Comparison of ENCODE assay signal across 24 cellular contexts in genomic region chr3:98560911-98561310, GRCh38. TPM values are rescaled to one million over a fixed set of nuclear protein-coding genes. Genes with fewer than 3 reads are reported as not detected.
DNase-seq lines count a peak whose midpoint lies in the region; ATAC-seq, FAIRE-seq and TF ChIP-seq lines count a peak whose summit lies in the region.
"Had no signal": no experiment of that assay in that cellular context is flagged by ENCODE, and none has a peak within 500 bp of the region (broad histone marks: within the 10 kb centered on the region; RNA-seq: fewer than 3 reads in every experiment).

No MANE protein-coding gene starts in this region.

- ATAC-seq in HCT116 (no peak), natural killer cell (no peak)
- ATAC-seq in activated CD8-positive, alpha-beta T cell treated with anti-CD3 and anti-CD28 coated beads for 36 hours, result no peak
- ATAC-seq: foreskin keratinocyte, Right ventricle myocardium inferior had no signal

- H4K91ac ChIP-seq in trophoblast cell (ENCODE audit: low read depth, low read length), result no peak overlapping the region

- H3K79me2 ChIP-seq in HCT116 (ENCODE audit: insufficient read depth, low read length) (no peaks in the 10 kb centered on the region; the same call in none of the 2 replicates), trophoblast cell (ENCODE audit: control insufficient read depth, insufficient read depth, low read length, poor library complexity) (no peaks in the 10 kb centered on the region)

- H3K18ac ChIP-seq in trophoblast cell (ENCODE audit: low read length), result no peak overlapping the region

- no peak for TF ChIP-seq CTCF in HCT116 (IDR thresholded peaks at IDR 0.05 in 2 of 3, conservative IDR thresholded peaks at IDR 0.05 in 1 of 3; ENCODE audit: borderline replicate concordance in 1 of 3, insufficient read depth in 1 of 3, low read depth in 2 of 3, low read length in 2 of 3)
- TF ChIP-seq CTCF in activated CD8-positive, alpha-beta T cell treated with anti-CD3 and anti-CD28 coated beads for 36 hours (IDR thresholded peaks at IDR 0.05), result no peak
- TF ChIP-seq CTCF in natural killer cell (IDR thresholded peaks at IDR 0.05), result no peak
- TF ChIP-seq CTCF in transverse colon (IDR thresholded peaks at IDR 0.05), result no peak

- H3K9me3 ChIP-seq in HCT116 (ENCODE audit: control insufficient read depth in 1 of 2, insufficient read depth in 1 of 2, low read depth in 1 of 2, low read length in 2 of 2), result no peaks in the 10 kb centered on the region
- no peaks in the 10 kb centered on the region for H3K9me3 ChIP-seq in transverse colon
- no peaks in the 10 kb centered on the region for H3K9me3 ChIP-seq in trophoblast cell (ENCODE audit: insufficient read depth, low read depth, low read length)
- H3K9me3 ChIP-seq: BE2C, breast epithelium, spleen, thyroid gland had no signal

- DNase-seq in activated CD4-positive, alpha-beta T cell treated with anti-CD3 and anti-CD28 coated beads, Interleukin-2, amount 10 ng/mL, durations not matched to agents 7 days and 5 days, result no peak
- no peak for DNase-seq in activated CD4-positive, alpha-beta T cell treated with anti-CD3 and anti-CD28 coated beads, Interleukin-2, amount 50 U/mL, for 48 hours
- DNase-seq in HCT116 (ENCODE audit: low read depth, low spot score), result no peak
- no peak for DNase-seq in activated CD8-positive, alpha-beta T cell treated with anti-CD3 and anti-CD28 coated beads for 36 hours
- DNase-seq in natural killer cell, result no peak
- no peak for DNase-seq in transverse colon
- DNase-seq in frontal cortex (ENCODE audit: low spot score in 2 of 2), result no peak
- no peak for DNase-seq in trophoblast cell
- DNase-seq: BE2C, DMS153, foreskin keratinocyte, GF-D8, kidney glomerular epithelial cell, NCI-H187 treated with DMSO at 0.1 percent for 48 hours, NCI-H446, spleen, thyroid gland had no signal

- H3K9me2 ChIP-seq in HCT116 (ENCODE audit: insufficient read depth), result no peaks in the 10 kb centered on the region

- in situ Hi-C loops in transverse colon (cut with MboI; ENCODE audit: low pct_ligation_motif_present in 1 of 4, low pct_unique_long_range_greater_than_20kb in 1 of 4, low sequenced_read_pairs in 3 of 4), result no loop called here

- no peak overlapping the region for H2AFZ ChIP-seq in HCT116 (ENCODE audit: low read depth, low read length, poor library complexity, severe bottlenecking)
- no peak overlapping the region for H2AFZ ChIP-seq in trophoblast cell (ENCODE audit: insufficient read depth, low read length, poor library complexity)
- H2AFZ ChIP-seq: neural progenitor cell had no signal

- H2AK5ac ChIP-seq in trophoblast cell (ENCODE audit: low read length), result no peak overlapping the region

- H3K4me1 ChIP-seq in HCT116 (ENCODE audit: control insufficient read depth in 1 of 2, insufficient read depth in 2 of 2, low read length in 2 of 2) (peaks cover 80 to 85% of the 10 kb centered on the region in 2 experiments), transverse colon (peaks cover 0 to 4% (median 2%) of the 10 kb centered on the region in 4 donors), trophoblast cell (ENCODE audit: control insufficient read depth in 1 of 2, insufficient read depth in 2 of 2, low read length in 2 of 2) (no peaks in the 10 kb centered on the region)
- H3K4me1 ChIP-seq: BE2C, breast epithelium, neural progenitor cell, thyroid gland had no signal

- POLR2A ChIA-PET in activated CD4-positive, alpha-beta T cell treated with anti-CD3 and anti-CD28 coated beads, Interleukin-2, amount 10 ng/mL, durations not matched to agents 7 days and 5 days (lab: Charles Lee), result no interaction called here
- POLR2A ChIA-PET in HCT116 (lab: Charles Lee), result interaction anchor here (1.5 kb wide), 1 partner anchor 23 kb away, joined by 4 read pairs; no protein-coding TSS in a partner anchor
- POLR2A ChIA-PET in activated CD8-positive, alpha-beta T cell treated with anti-CD3 and anti-CD28 coated beads for 36 hours (lab: Charles Lee), result interaction anchor here (1.0 kb wide), 2 partner anchors 19 to 29 kb away, joined by 3 to 5 read pairs; partner anchors contain the start of gene GPR15

- no peak overlapping the region for H2BK5ac ChIP-seq in trophoblast cell (ENCODE audit: low read depth, low read length, poor library complexity)

- H3K4me2 ChIP-seq in HCT116 (ENCODE audit: low read length) (peak overlapping the region; percentile 35; the same call in 1 of the 2 replicates), trophoblast cell (ENCODE audit: low read length) (no peak overlapping the region)
- H3K4me2 ChIP-seq: neural progenitor cell had no signal

- H3K4me3 ChIP-seq in HCT116 (replicated peaks in 1 of 2; ENCODE audit: low read depth in 1 of 2, low read length in 2 of 2), result no peak overlapping the region
- H3K4me3 ChIP-seq in transverse colon, result no peak overlapping the region
- H3K4me3 ChIP-seq in trophoblast cell (ENCODE audit: low read depth, low read length), result no peak overlapping the region
- H3K4me3 ChIP-seq: breast epithelium, neural progenitor cell, spleen, thyroid gland had no signal

- RAD21 ChIA-PET in HCT116 (lab: Charles Lee; ENCODE audit: low non-redundant PET in 1 of 2, low total read pairs in 2 of 2, uncharacterized antibody in 2 of 2, unreplicated experiment in 2 of 2), result no interaction called here

- H3K27me3 ChIP-seq in HCT116 (ENCODE audit: insufficient read depth, low read length) (no peaks in the 10 kb centered on the region), transverse colon (no peaks in the 10 kb centered on the region), trophoblast cell (ENCODE audit: insufficient read depth, low read length) (no peaks in the 10 kb centered on the region)
- H3K27me3 ChIP-seq: breast epithelium, foreskin keratinocyte, neural progenitor cell, thyroid gland had no signal

- no peak overlapping the region for H4K12ac ChIP-seq in trophoblast cell (ENCODE audit: low read depth, low read length)

- H3K9ac ChIP-seq in HCT116 (ENCODE audit: low read length), result peak overlapping the region; percentile 43
- no peak overlapping the region for H3K9ac ChIP-seq in trophoblast cell (ENCODE audit: low read length)
- H3K9ac ChIP-seq: neural progenitor cell had no signal

- H3K4ac ChIP-seq in trophoblast cell (ENCODE audit: low read depth, low read length), result no peak overlapping the region

- H3K4me3 Mint-ChIP-seq in activated CD4-positive, alpha-beta T cell treated with anti-CD3 and anti-CD28 coated beads, Interleukin-2, amount 10 ng/mL, durations not matched to agents 7 days and 5 days, result no peak overlapping the region
- H3K4me3 Mint-ChIP-seq in activated CD8-positive, alpha-beta T cell treated with anti-CD3 and anti-CD28 coated beads for 36 hours, result no peak overlapping the region
- H3K4me3 Mint-ChIP-seq in natural killer cell, result no peak overlapping the region
- H3K4me3 Mint-ChIP-seq: neural progenitor cell had no signal

- no peak for TF ChIP-seq RAD21 in HCT116 (IDR thresholded peaks at IDR 0.05; ENCODE audit: low read depth)

- peaks cover 86% of the 10 kb centered on the region for H3K4me1 Mint-ChIP-seq in activated CD4-positive, alpha-beta T cell treated with anti-CD3 and anti-CD28 coated beads, Interleukin-2, amount 10 ng/mL, durations not matched to agents 7 days and 5 days
- peaks cover 85% of the 10 kb centered on the region for H3K4me1 Mint-ChIP-seq in activated CD8-positive, alpha-beta T cell treated with anti-CD3 and anti-CD28 coated beads for 36 hours (ENCODE audit: low read depth)
- H3K4me1 Mint-ChIP-seq in natural killer cell, result peaks cover 48 to 58% of the 10 kb centered on the region in 2 donors
- H3K4me1 Mint-ChIP-seq: neural progenitor cell had no signal

- H3K23ac ChIP-seq in trophoblast cell (ENCODE audit: low read length), result no peak overlapping the region

- no peak overlapping the region for H3K14ac ChIP-seq in trophoblast cell (ENCODE audit: low read length)

- TF ChIP-seq EP300 in transverse colon (IDR thresholded peaks at IDR 0.05; ENCODE audit: low read depth), result no peak

- H3K36me3 ChIP-seq in HCT116 (ENCODE audit: control insufficient read depth in 1 of 2, insufficient read depth in 2 of 2, low read length in 2 of 2) (no peaks in the 10 kb centered on the region), transverse colon (no peaks in the 10 kb centered on the region), trophoblast cell (ENCODE audit: control insufficient read depth in 1 of 2, insufficient read depth in 2 of 2, low read length in 2 of 2) (no peaks in the 10 kb centered on the region)
- H3K36me3 ChIP-seq: BE2C, breast epithelium, neural progenitor cell, spleen, thyroid gland had no signal

- H3K27ac ChIP-seq in HCT116 (ENCODE audit: low read depth, low read length) (peak overlapping the region; percentile 83), transverse colon (no peak overlapping the region), trophoblast cell (ENCODE audit: low read depth, low read length) (no peak overlapping the region)
- H3K27ac ChIP-seq: breast epithelium, epithelial cell of prostate, foreskin keratinocyte, neural progenitor cell, spleen, thyroid gland had no signal

- H4K20me1 ChIP-seq in HCT116 (ENCODE audit: insufficient read depth), result no peaks in the 10 kb centered on the region

- WGBS in transverse colon (ENCODE audit: low coverage in 1 of 2), 2 donors, result 79 to 81% methylated on average over 2 of the region's 2 CpGs
- WGBS in trophoblast cell (ENCODE audit: extremely low coverage, insufficient coverage, insufficient read length), result no CpG with 5 or more reads among the region's 2 CpGs

- H3K27ac Mint-ChIP-seq in activated CD4-positive, alpha-beta T cell treated with anti-CD3 and anti-CD28 coated beads, Interleukin-2, amount 10 ng/mL, durations not matched to agents 7 days and 5 days, result peak overlapping the region; percentile 78
- H3K27ac Mint-ChIP-seq in activated CD8-positive, alpha-beta T cell treated with anti-CD3 and anti-CD28 coated beads for 36 hours, result peak overlapping the region; percentile 39
- H3K27ac Mint-ChIP-seq in natural killer cell, result peak overlapping the region; percentile 39 to 64
- H3K27ac Mint-ChIP-seq: neural progenitor cell had no signal

- CTCF ChIA-PET in activated CD4-positive, alpha-beta T cell treated with anti-CD3 and anti-CD28 coated beads, Interleukin-2, amount 10 ng/mL, durations not matched to agents 7 days and 5 days (lab: Charles Lee), result interaction anchor here (1.0 kb wide), 1 partner anchor 13 kb away, joined by 8 read pairs; no protein-coding TSS in a partner anchor
- CTCF ChIA-PET in HCT116 (lab: Charles Lee), result interaction anchor here (2.0 kb wide), 1 partner anchor 13 kb away, joined by 4 read pairs; no protein-coding TSS in a partner anchor
- CTCF ChIA-PET in activated CD8-positive, alpha-beta T cell treated with anti-CD3 and anti-CD28 coated beads for 36 hours (lab: Charles Lee), result interaction anchor here (1.0 kb wide), 1 partner anchor 13 kb away, joined by 3 read pairs; no protein-coding TSS in a partner anchor

- no peak overlapping the region for H2BK120ac ChIP-seq in trophoblast cell (ENCODE audit: insufficient read depth, low read length, poor library complexity)

- BruUV-seq in HCT116 (replicated peaks; lab: Mats Ljungman, UMichigan), result no TSS peak

- FAIRE-seq in frontal cortex (lab: Jason Lieb, UNC), result no peak
- FAIRE-seq: H54 had no signal

- H3K27me3 Mint-ChIP-seq in activated CD4-positive, alpha-beta T cell treated with anti-CD3 and anti-CD28 coated beads, Interleukin-2, amount 10 ng/mL, durations not matched to agents 7 days and 5 days, result no peaks in the 10 kb centered on the region
- H3K27me3 Mint-ChIP-seq in activated CD8-positive, alpha-beta T cell treated with anti-CD3 and anti-CD28 coated beads for 36 hours, result no peaks in the 10 kb centered on the region
- no peaks in the 10 kb centered on the region for H3K27me3 Mint-ChIP-seq in natural killer cell (ENCODE audit: low read depth in 2 of 2)

- no peak overlapping the region for H4K8ac ChIP-seq in trophoblast cell (ENCODE audit: low read depth, low read length)

- intact Hi-C loops in HCT116 (cut with micrococcal nuclease) (no loop called here), natural killer cell (cut with micrococcal nuclease) (no loop called here), transverse colon (cut with DNase I; ENCODE audit: low total_unique reads) (no loop called here)
- intact Hi-C loops in activated CD8-positive, alpha-beta T cell treated with anti-CD3 and anti-CD28 coated beads for 36 hours (cut with micrococcal nuclease), result no loop called here

- H2BK12ac ChIP-seq in trophoblast cell (ENCODE audit: low read length), result no peak overlapping the region

- H3K79me1 ChIP-seq in trophoblast cell (ENCODE audit: low read length), result no peaks in the 10 kb centered on the region

- peaks cover 15% of the 10 kb centered on the region for H3K36me3 Mint-ChIP-seq in activated CD4-positive, alpha-beta T cell treated with anti-CD3 and anti-CD28 coated beads, Interleukin-2, amount 10 ng/mL, durations not matched to agents 7 days and 5 days (ENCODE audit: low read depth)
- H3K36me3 Mint-ChIP-seq in activated CD8-positive, alpha-beta T cell treated with anti-CD3 and anti-CD28 coated beads for 36 hours (ENCODE audit: low read depth), result peaks cover 10% of the 10 kb centered on the region
- no peaks in the 10 kb centered on the region for H3K36me3 Mint-ChIP-seq in natural killer cell
- H3K36me3 Mint-ChIP-seq: neural progenitor cell had no signal

- TF ChIP-seq POLR2A in HCT116 (IDR thresholded peaks at IDR 0.05; ENCODE audit: borderline replicate concordance, extremely low read depth, insufficient read depth, insufficient read length) (no peak), transverse colon (IDR thresholded peaks at IDR 0.05) (no peak)

- H3K9me3 Mint-ChIP-seq in activated CD4-positive, alpha-beta T cell treated with anti-CD3 and anti-CD28 coated beads, Interleukin-2, amount 10 ng/mL, durations not matched to agents 7 days and 5 days, result peaks cover 2% of the 10 kb centered on the region
- H3K9me3 Mint-ChIP-seq in activated CD8-positive, alpha-beta T cell treated with anti-CD3 and anti-CD28 coated beads for 36 hours, result peaks cover 3% of the 10 kb centered on the region
- no peaks in the 10 kb centered on the region for H3K9me3 Mint-ChIP-seq in natural killer cell
- H3K9me3 Mint-ChIP-seq: neural progenitor cell had no signal

RNA-seq across cellular contexts. Expression of gene GPR15, which starts 29.1 kb away (rescaled TPM):
- 10 to 100 TPM; 31.0 to 35.0 TPM for total RNA-seq in activated CD4-positive, alpha-beta T cell treated with anti-CD3 and anti-CD28 coated beads, Interleukin-2, amount 10 ng/mL, durations not matched to agents 7 days and 5 days
- total RNA-seq in HCT116 (2021; ENCODE audit: unreplicated experiment) (1.1 TPM), natural killer cell (10 to 100 TPM in 1 of 3 donors, 1 to 10 TPM in 1, under 1 TPM in 1; 0.97 to 32.8 (median 1.5) TPM), transverse colon (10 to 100 TPM in 1 of 4 donors, 1 to 10 TPM in 2, under 1 TPM in 1; 0.60 to 11.7 (median 5.5) TPM), frontal cortex (not detected)
- polyA plus RNA-seq in HCT116 (2012), result 1.1 and 1.6 TPM in 2 replicates
- 1 to 10 TPM; 1.4 to 2.2 TPM for total RNA-seq in activated CD8-positive, alpha-beta T cell treated with anti-CD3 and anti-CD28 coated beads for 36 hours
- not detected in 2 replicates for polyA plus RNA-seq in trophoblast cell (2013)
- total RNA-seq: A172, dermis microvascular lymphatic vessel endothelial cell, foreskin keratinocyte, Right ventricle myocardium inferior, thyroid gland had no signal
- polyA plus RNA-seq: foreskin keratinocyte had no signal

RNA-seq across cellular contexts. Expression of gene CPOX, which starts 32.5 kb away (rescaled TPM):
- total RNA-seq in activated CD4-positive, alpha-beta T cell treated with anti-CD3 and anti-CD28 coated beads, Interleukin-2, amount 10 ng/mL, durations not matched to agents 7 days and 5 days, result 10 to 100 TPM; 60.4 to 66.3 TPM
- total RNA-seq in HCT116 (2021; ENCODE audit: unreplicated experiment), result 353 TPM
- 117 and 129 TPM in 2 replicates for polyA plus RNA-seq in HCT116 (2012)
- 10 to 100 TPM; 40.5 to 45.3 TPM for total RNA-seq in activated CD8-positive, alpha-beta T cell treated with anti-CD3 and anti-CD28 coated beads for 36 hours
- total RNA-seq in natural killer cell, result 10 to 100 TPM in 2 of 3 donors, 1 to 10 TPM in 1; 7.6 to 12.7 (median 12.2) TPM
- 10 to 100 TPM; 17.9 to 30.7 (median 26.3) TPM for total RNA-seq in transverse colon
- total RNA-seq in frontal cortex, result 17.1 TPM
- 17.9 and 18.8 TPM in 2 replicates for polyA plus RNA-seq in trophoblast cell (2013)

RNA-seq across cellular contexts. Expression of gene CLDND1, which starts 38.2 kb away (rescaled TPM):
- total RNA-seq in activated CD4-positive, alpha-beta T cell treated with anti-CD3 and anti-CD28 coated beads, Interleukin-2, amount 10 ng/mL, durations not matched to agents 7 days and 5 days, result 100 to 1,000 TPM; 399 to 432 TPM
- total RNA-seq in HCT116 (2021; ENCODE audit: unreplicated experiment), result 472 TPM
- 307 and 351 TPM in 2 replicates for polyA plus RNA-seq in HCT116 (2012)
- total RNA-seq in activated CD8-positive, alpha-beta T cell treated with anti-CD3 and anti-CD28 coated beads for 36 hours, result 100 to 1,000 TPM; 190 to 198 TPM
- 100 to 1,000 TPM; 175 to 220 (median 219) TPM for total RNA-seq in natural killer cell
- total RNA-seq in transverse colon, result 100 to 1,000 TPM; 105 to 202 (median 162) TPM
- 124 TPM for total RNA-seq in frontal cortex
- polyA plus RNA-seq in trophoblast cell (2013), result 111 and 117 TPM in 2 replicates
